8 cellular contexts compared by ENCODE assay signal in genomic region chr13:98563071-98563470, GRCh38. TPM values are rescaled to one million over a fixed set of nuclear protein-coding genes. Genes with fewer than 3 reads are reported as not detected.
DNase-seq lines count a peak whose midpoint lies in the region; ATAC-seq, FAIRE-seq and TF ChIP-seq lines count a peak whose summit lies in the region.

No MANE protein-coding gene starts in this region.

- peaks cover 29% of the 10 kb centered on the region for H3K4me1 ChIP-seq in neural progenitor cell

- TF ChIP-seq CTCF in neural progenitor cell (IDR thresholded peaks at IDR 0.05): no peak

- H2AFZ ChIP-seq in neural progenitor cell (replicated peaks): no peak overlapping the region

- no peak overlapping the region for H3K9ac ChIP-seq in neural progenitor cell

- peak overlapping the region; percentile 4 for H3K4me2 ChIP-seq in neural progenitor cell

- intact Hi-C loops in activated naive CD4-positive, alpha-beta T cell treated with anti-CD3 and anti-CD28 coated beads for 36 hours (cut with micrococcal nuclease): loop anchor here (1.0 kb wide), 1 partner anchor 20 kb away; no protein-coding TSS in a partner anchor
- intact Hi-C loops in Right ventricle myocardium superior (cut with DNase I): no loop called here

- H3K9me3 ChIP-seq in neural progenitor cell (ENCODE audit: low read depth): no peaks in the 10 kb centered on the region

- peaks cover 18% of the 10 kb centered on the region for H3F3A ChIP-seq in neural progenitor cell (ENCODE audit: low read depth)

- H3K79me2 ChIP-seq in neural progenitor cell (ENCODE audit: low read depth): peaks cover 100% of the 10 kb centered on the region

- CTCF ChIA-PET in activated naive CD4-positive, alpha-beta T cell treated with anti-CD3 and anti-CD28 coated beads for 36 hours (lab: Charles Lee): interaction anchor here (0.6 to 2.0 kb wide), 6 partner anchors 13 to 554 kb away, joined by 3 to 10 read pairs (median 4); no protein-coding TSS in a partner anchor

- H3K4me3 ChIP-seq in neural progenitor cell: no peak overlapping the region

- H3K27me3 ChIP-seq in neural progenitor cell: no peaks in the 10 kb centered on the region

- DNase-seq in GM12892 (ENCODE audit: insufficient read length) (no peak), neural progenitor cell (ENCODE audit: low spot score) (no peak), Right ventricle myocardium superior (no peak), DMS53 (lab: John Stamatoyannopoulos, UW) (no peak), KG1 (lab: John Stamatoyannopoulos, UW) (no peak)
- peak; percentile 68 for DNase-seq in activated naive CD4-positive, alpha-beta T cell treated with anti-CD3 and anti-CD28 coated beads for 36 hours

- peaks cover 8% of the 10 kb centered on the region for H3K36me3 Mint-ChIP-seq in activated naive CD4-positive, alpha-beta T cell treated with anti-CD3 and anti-CD28 coated beads for 36 hours (ENCODE audit: low read depth)
- peaks cover 43% of the 10 kb centered on the region for H3K36me3 Mint-ChIP-seq in neural progenitor cell

- H4K20me1 ChIP-seq in neural progenitor cell (ENCODE audit: low read depth): peaks cover 99% of the 10 kb centered on the region

- H3K27me3 Mint-ChIP-seq in activated naive CD4-positive, alpha-beta T cell treated with anti-CD3 and anti-CD28 coated beads for 36 hours (ENCODE audit: low read depth): no peaks in the 10 kb centered on the region
- peaks cover 2% of the 10 kb centered on the region for H3K27me3 Mint-ChIP-seq in neural progenitor cell (ENCODE audit: insufficient read depth, low read depth)

- peak; percentile 42 for ATAC-seq in HG03196 (IDR thresholded peaks at IDR 0.05; ENCODE audit: unreplicated experiment)
- ATAC-seq in Right ventricle myocardium superior (ENCODE audit: poor library complexity): no peak
- no peak for ATAC-seq in GM19023 (IDR thresholded peaks at IDR 0.05; ENCODE audit: unreplicated experiment)

- H3K27ac Mint-ChIP-seq in activated naive CD4-positive, alpha-beta T cell treated with anti-CD3 and anti-CD28 coated beads for 36 hours: peak overlapping the region; percentile 78
- no peak overlapping the region for H3K27ac Mint-ChIP-seq in neural progenitor cell

- TF ChIP-seq POLR2A in GM12892 (IDR thresholded peaks at IDR 0.05; ENCODE audit: low read depth, low read length): no peak

- H3K9me3 Mint-ChIP-seq in activated naive CD4-positive, alpha-beta T cell treated with anti-CD3 and anti-CD28 coated beads for 36 hours: no peaks in the 10 kb centered on the region
- H3K9me3 Mint-ChIP-seq in neural progenitor cell: peaks cover 8% of the 10 kb centered on the region

- peak overlapping the region; percentile 81 for H3K4me3 Mint-ChIP-seq in activated naive CD4-positive, alpha-beta T cell treated with anti-CD3 and anti-CD28 coated beads for 36 hours
- no peak overlapping the region for H3K4me3 Mint-ChIP-seq in neural progenitor cell

- H3K36me3 ChIP-seq in neural progenitor cell: no peaks in the 10 kb centered on the region

- peak overlapping the region; percentile 59 for H3K27ac ChIP-seq in neural progenitor cell

- FAIRE-seq in GM12892 (lab: Jason Lieb, UNC): peak; percentile 27

- H3K4me1 Mint-ChIP-seq in activated naive CD4-positive, alpha-beta T cell treated with anti-CD3 and anti-CD28 coated beads for 36 hours (ENCODE audit: low read depth): peaks cover 88% of the 10 kb centered on the region
- peaks cover 33% of the 10 kb centered on the region for H3K4me1 Mint-ChIP-seq in neural progenitor cell

RNA-seq across cellular contexts. Expression of gene STK24, which starts 13.8 kb away (rescaled TPM):
- polyA plus RNA-seq in GM12892 (2012; ENCODE audit: missing spikeins): 63.2 TPM
- total RNA-seq in activated naive CD4-positive, alpha-beta T cell treated with anti-CD3 and anti-CD28 coated beads for 36 hours: 10 to 100 TPM; 95.5 to 96.7 TPM
- total RNA-seq in neural progenitor cell (ENCODE audit: low replicate concordance): 144 and 330 TPM in 2 replicates
- total RNA-seq in Right ventricle myocardium superior: 56.1 TPM
